Comparison of ENCODE assay signal across 12 cellular contexts in the genomic region with DNA sequence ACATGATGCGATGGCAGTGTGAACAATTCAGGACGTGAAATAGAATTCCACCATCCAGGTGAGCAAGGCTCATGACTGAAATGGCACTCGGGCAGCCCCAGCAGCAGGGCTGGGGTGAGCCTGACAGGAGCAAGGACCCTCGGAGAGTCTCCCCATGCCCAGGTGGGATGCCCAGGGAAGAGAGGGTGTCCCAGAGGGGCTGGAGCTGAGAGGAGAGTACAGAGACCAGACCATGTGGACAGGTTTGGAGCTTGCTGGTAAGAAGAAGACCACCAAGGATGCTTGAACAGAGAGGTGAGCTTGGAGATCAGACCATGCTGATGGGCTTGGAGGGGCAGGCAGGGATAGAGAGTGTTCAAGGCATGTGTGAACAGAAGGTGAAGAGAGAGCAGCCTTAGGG.
"Had no signal": no experiment of that assay in that cellular context is flagged by ENCODE, and none has a peak within 500 bp of the region (broad histone marks: within the 10 kb centered on the region; RNA-seq: fewer than 3 reads in every experiment).

No MANE protein-coding gene starts in this region.

- H2AFZ ChIP-seq: hepatocyte had no signal

- H3K27me3 ChIP-seq: ascending aorta, tibial nerve had no signal

- H3K4me3 ChIP-seq: ascending aorta, hepatocyte, tibial nerve had no signal

- H3K27ac ChIP-seq: hepatocyte, tibial nerve had no signal

- H3K4me1 ChIP-seq: ascending aorta, tibial nerve had no signal

- FAIRE-seq: colon, frontal cortex, small intestine had no signal

- H3K4me2 ChIP-seq: hepatocyte had no signal

- H3K36me3 ChIP-seq: ascending aorta, tibial nerve had no signal

- DNase-seq: activated CD4-positive, alpha-beta T cell treated with anti-CD3 and anti-CD28 coated beads for 1 hour; activated CD4-positive, alpha-beta T cell treated with anti-CD3 and anti-CD28 coated beads, Interleukin-2, amount 50 U/mL, for 48 hours; activated CD8-positive, alpha-beta memory T cell treated with anti-CD3 and anti-CD28 coated beads, Interleukin-2, amount 50 U/mL, for 4 hours; activated naive CD4-positive, alpha-beta T cell treated with Interleukin-2 at 50 U/mL for 16 hours; activated naive CD8-positive, alpha-beta T cell treated with anti-CD3 and anti-CD28 coated beads, Interleukin-2, amount 50 U/mL, for 24 hours; kidney glomerular epithelial cell; small intestine had no signal

- H3K79me2 ChIP-seq: hepatocyte had no signal

- H3K9me3 ChIP-seq: ascending aorta, tibial nerve had no signal

- ATAC-seq: activated naive CD8-positive, alpha-beta T cell treated with anti-CD3 and anti-CD28 coated beads, Interleukin-2, amount 50 U/mL, for 24 hours had no signal
